In genomic region chr2:84946204-84947009, GRCh38 we compare ENCODE assay signal across 8 cellular contexts. TPM values are rescaled to one million over a fixed set of nuclear protein-coding genes. Genes with fewer than 3 reads are reported as not detected.
DNase-seq lines count a peak whose midpoint lies in the region; ATAC-seq and TF ChIP-seq lines count a peak whose summit lies in the region.

No MANE protein-coding gene starts in this region.

- H2AFZ ChIP-seq in smooth muscle cell (ENCODE audit: low read depth) = peak overlapping the region; percentile 72

- H4K20me1 ChIP-seq in smooth muscle cell (ENCODE audit: low read depth) = no peaks in the 10 kb centered on the region

- H3K36me3 ChIP-seq in HUES48 (ENCODE audit: control insufficient read depth, insufficient read depth, low read length) = no peaks in the 10 kb centered on the region
- no peaks in the 10 kb centered on the region for H3K36me3 ChIP-seq in duodenal mucosa (ENCODE audit: control insufficient read depth in 1 of 2, insufficient read depth in 2 of 2, low read length in 2 of 2)
- no peaks in the 10 kb centered on the region for H3K36me3 ChIP-seq in smooth muscle cell (ENCODE audit: low read depth)

- DNase-seq in EH (ENCODE audit: low read depth) (peak; percentile 91), smooth muscle cell (lab: John Stamatoyannopoulos, UW; ENCODE audit: unreplicated experiment) (no peak), NCI-H1694 (lab: John Stamatoyannopoulos, UW) (no peak), NCI-H2227 treated with DMSO at 0.1 percent for 48 hours (lab: John Stamatoyannopoulos, UW) (no peak)
- peak; percentile 6 to 43 (median 18) for DNase-seq in activated CD4-positive, CD25-positive, alpha-beta regulatory T cell (lab: John Stamatoyannopoulos, UW)

- no peaks in the 10 kb centered on the region for H3K27me3 ChIP-seq in HUES48 (ENCODE audit: control insufficient read depth, insufficient read depth, low read length)
- no peaks in the 10 kb centered on the region for H3K27me3 ChIP-seq in duodenal mucosa (ENCODE audit: control insufficient read depth in 1 of 2, insufficient read depth in 2 of 2, low read length in 2 of 2)
- no peaks in the 10 kb centered on the region for H3K27me3 ChIP-seq in smooth muscle cell (ENCODE audit: low read depth)

- 61% methylated on average over 11 of the region's 12 CpGs for WGBS in smooth muscle cell (ENCODE audit: low lambda C conversion rate)

- H3K9me3 ChIP-seq in HUES48 (ENCODE audit: control insufficient read depth, insufficient read depth, low read length) (no peaks in the 10 kb centered on the region), duodenal mucosa (ENCODE audit: control insufficient read depth in 1 of 2, low read length in 2 of 2) (no peaks in the 10 kb centered on the region), smooth muscle cell (replicated peaks; ENCODE audit: low read depth) (no peaks in the 10 kb centered on the region)

- H3F3A ChIP-seq in smooth muscle cell (ENCODE audit: low read depth) = no peaks in the 10 kb centered on the region

- H3K4me3 ChIP-seq in HUES48 (ENCODE audit: low read depth, low read length) (no peak overlapping the region), duodenal mucosa (ENCODE audit: low read depth in 1 of 2, low read length in 2 of 2) (peak overlapping the region in 1 of 2 donors; percentile 23), smooth muscle cell (no peak overlapping the region)

- no peak overlapping the region for H3K9ac ChIP-seq in HUES48 (ENCODE audit: low read depth, low read length)
- peak overlapping the region; percentile 41 to 47 for H3K9ac ChIP-seq in duodenal mucosa (ENCODE audit: low read depth in 1 of 2, low read length in 2 of 2)
- H3K9ac ChIP-seq in smooth muscle cell (ENCODE audit: low read depth) = peak overlapping the region; percentile 57

- H3K79me2 ChIP-seq in smooth muscle cell (ENCODE audit: low read depth) = no peaks in the 10 kb centered on the region

- H3K27ac ChIP-seq in HUES48 (ENCODE audit: low read depth, low read length) (peak overlapping the region; percentile 8), duodenal mucosa (ENCODE audit: low read depth, low read length) (peak overlapping the region; percentile 71), smooth muscle cell (ENCODE audit: low read depth) (peak overlapping the region; percentile 94)

- H3K4me2 ChIP-seq in smooth muscle cell = peak overlapping the region; percentile 54

- ATAC-seq in GM21576 (IDR thresholded peaks at IDR 0.05; ENCODE audit: unreplicated experiment) = peak; percentile 73

- TF ChIP-seq CTCF in smooth muscle cell (IDR thresholded peaks at IDR 0.05; ENCODE audit: borderline replicate concordance, insufficient read depth, poor library complexity, severe bottlenecking) = no peak

- H3K4me1 ChIP-seq in HUES48 (ENCODE audit: control insufficient read depth, insufficient read depth, low read length) (peaks cover 6% of the 10 kb centered on the region), duodenal mucosa (ENCODE audit: control insufficient read depth in 1 of 2, insufficient read depth in 2 of 2, low read length in 2 of 2) (peaks cover 8% of the 10 kb centered on the region in 2 donors), smooth muscle cell (ENCODE audit: low read depth) (peaks cover 2% of the 10 kb centered on the region)

RNA-seq across cellular contexts. Expression of gene KCMF1, which starts 24.6 kb away (rescaled TPM):
- 65.0 and 102 TPM in 2 replicates for total RNA-seq in smooth muscle cell
- polyA plus RNA-seq in smooth muscle cell = 55.0 and 56.5 TPM in 2 replicates

RNA-seq across cellular contexts. Expression of gene TMSB10, which starts 41.0 kb away (rescaled TPM):
- total RNA-seq in smooth muscle cell = 7,008 and 8,051 TPM in 2 replicates
- 5,467 and 5,517 TPM in 2 replicates for polyA plus RNA-seq in smooth muscle cell

Comparison
In these comparisons a context has a peak if more than half of its experiments do, and no peak if none do; other contexts are left out.
1. DNase-seq: peak in EH (single experiment) and activated CD4-positive, CD25-positive, alpha-beta regulatory T cell (4 of 4); none in smooth muscle cell (single experiment), NCI-H1694 (single experiment) and NCI-H2227 treated with DMSO at 0.1 percent for 48 hours (single experiment).
2. H3K27ac ChIP-seq: peak in every context shown above with its lines; median percentile 94 in smooth muscle cell; 71 in duodenal mucosa; 8 in HUES48.